Comparison of ENCODE assay signal across 10 cellular contexts in genomic region chr1:193143285-193143684, GRCh38. TPM values are rescaled to one million over a fixed set of nuclear protein-coding genes. Genes with fewer than 3 reads are reported as not detected.
DNase-seq lines count a peak whose midpoint lies in the region; ATAC-seq and TF ChIP-seq lines count a peak whose summit lies in the region.
"Had no signal": no experiment of that assay in that cellular context is flagged by ENCODE, and none has a peak within 500 bp of the region (broad histone marks: within the 10 kb centered on the region; RNA-seq: fewer than 3 reads in every experiment).

No MANE protein-coding gene starts in this region.

- H3K27ac Mint-ChIP-seq in brain = peak overlapping the region in 1 of 5 experiments; percentile 67
- peak overlapping the region; percentile 22 for H3K27ac Mint-ChIP-seq in mesothelial cell of epicardium
- no peak overlapping the region for H3K27ac Mint-ChIP-seq in stimulated activated effector memory CD8-positive, alpha-beta T cell treated with anti-CD3 and anti-CD28 coated beads, Interleukin-12 subunit alpha, Interleukin-12 subunit beta, amount 100 ng/mL, for 72 hours

- H3K4me3 Mint-ChIP-seq in brain (peak overlapping the region in 1 of 5 experiments; percentile 48), mesothelial cell of epicardium (no peak overlapping the region)
- H3K4me3 Mint-ChIP-seq in stimulated activated effector memory CD8-positive, alpha-beta T cell treated with anti-CD3 and anti-CD28 coated beads, Interleukin-12 subunit alpha, Interleukin-12 subunit beta, amount 100 ng/mL, for 72 hours = no peak overlapping the region

- peak; percentile 2 for DNase-seq in DMS 273 treated with DMSO at 0.1 percent for 48 hours (lab: John Stamatoyannopoulos, UW)
- no peak for DNase-seq in mesothelial cell of epicardium (ENCODE audit: low spot score in 2 of 2, unreplicated experiment in 2 of 2)
- DNase-seq in AG08396 (ENCODE audit: low spot score) = no peak
- DNase-seq in stimulated activated effector memory CD8-positive, alpha-beta T cell treated with anti-CD3 and anti-CD28 coated beads, Interleukin-12 subunit alpha, Interleukin-12 subunit beta, amount 100 ng/mL, for 72 hours (ENCODE audit: low spot score in 2 of 2) = no peak
- no peak for DNase-seq in iPS-NIHi11 (ENCODE audit: low spot score)
- DNase-seq: activated T-cell treated with anti-CD3 and anti-CD28 coated beads for 4 hours; NK-92 treated with Interleukin-12 subunit alpha and Interleukin-12 subunit beta, amount 100 ng/mL, for 24 hours had no signal

- H3K9me3 Mint-ChIP-seq in brain = peaks cover 0 to 4% (median 0%) of the 10 kb centered on the region in 5 experiments
- peaks cover 11% of the 10 kb centered on the region for H3K9me3 Mint-ChIP-seq in mesothelial cell of epicardium
- H3K9me3 Mint-ChIP-seq in stimulated activated effector memory CD8-positive, alpha-beta T cell treated with anti-CD3 and anti-CD28 coated beads, Interleukin-12 subunit alpha, Interleukin-12 subunit beta, amount 100 ng/mL, for 72 hours = no peaks in the 10 kb centered on the region

- H3K4me1 Mint-ChIP-seq in brain (peaks cover 15% of the 10 kb centered on the region), mesothelial cell of epicardium (peaks cover 24% of the 10 kb centered on the region)
- peaks cover 18% of the 10 kb centered on the region for H3K4me1 Mint-ChIP-seq in stimulated activated effector memory CD8-positive, alpha-beta T cell treated with anti-CD3 and anti-CD28 coated beads, Interleukin-12 subunit alpha, Interleukin-12 subunit beta, amount 100 ng/mL, for 72 hours

- TF ChIP-seq CTCF in LNCAP (IDR thresholded peaks at IDR 0.05) (peak; percentile 62), brain (conservative IDR thresholded peaks at IDR 0.05) (peak; percentile 57 to 68), mesothelial cell of epicardium (IDR thresholded peaks at IDR 0.05; ENCODE audit: unreplicated experiment) (no peak)

- no peak for ATAC-seq in stimulated activated effector memory CD8-positive, alpha-beta T cell treated with anti-CD3 and anti-CD28 coated beads, Interleukin-12 subunit alpha, Interleukin-12 subunit beta, amount 100 ng/mL, for 72 hours
- no peak for ATAC-seq in HG03460 (IDR thresholded peaks at IDR 0.05; ENCODE audit: unreplicated experiment)

- H3K36me3 Mint-ChIP-seq in brain (peaks cover 63% of the 10 kb centered on the region), mesothelial cell of epicardium (peaks cover 44% of the 10 kb centered on the region)
- H3K36me3 Mint-ChIP-seq in stimulated activated effector memory CD8-positive, alpha-beta T cell treated with anti-CD3 and anti-CD28 coated beads, Interleukin-12 subunit alpha, Interleukin-12 subunit beta, amount 100 ng/mL, for 72 hours = peaks cover 99% of the 10 kb centered on the region

- H3K27me3 Mint-ChIP-seq in brain (no peaks in the 10 kb centered on the region), mesothelial cell of epicardium (ENCODE audit: low read depth) (no peaks in the 10 kb centered on the region)

RNA-seq across cellular contexts. Expression of gene CDC73, which starts 21.5 kb away (rescaled TPM):
- 8.9 TPM for polyA plus RNA-seq in brain (ENCODE audit: insufficient read depth, low read depth, low replicate concordance)
- total RNA-seq in mesothelial cell of epicardium = 67.3 to 71.1 TPM (median 70.2 TPM) in 3 replicates

RNA-seq across cellular contexts. Expression of gene GLRX2, which starts 38.1 kb away (rescaled TPM):
- polyA plus RNA-seq in brain (ENCODE audit: insufficient read depth, low read depth, low replicate concordance) = 10.3 TPM
- total RNA-seq in mesothelial cell of epicardium = 8.9 to 10.4 TPM (median 10.3 TPM) in 3 replicates

RNA-seq across cellular contexts. Expression of gene B3GALT2, which starts 43.1 kb away (rescaled TPM):
- polyA plus RNA-seq in brain (ENCODE audit: insufficient read depth, low read depth, low replicate concordance) = 2.3 TPM
- 5.4 to 5.8 TPM (median 5.7 TPM) in 3 replicates for total RNA-seq in mesothelial cell of epicardium
